1 cellular context compared by ENCODE assay signal in the genomic region with DNA sequence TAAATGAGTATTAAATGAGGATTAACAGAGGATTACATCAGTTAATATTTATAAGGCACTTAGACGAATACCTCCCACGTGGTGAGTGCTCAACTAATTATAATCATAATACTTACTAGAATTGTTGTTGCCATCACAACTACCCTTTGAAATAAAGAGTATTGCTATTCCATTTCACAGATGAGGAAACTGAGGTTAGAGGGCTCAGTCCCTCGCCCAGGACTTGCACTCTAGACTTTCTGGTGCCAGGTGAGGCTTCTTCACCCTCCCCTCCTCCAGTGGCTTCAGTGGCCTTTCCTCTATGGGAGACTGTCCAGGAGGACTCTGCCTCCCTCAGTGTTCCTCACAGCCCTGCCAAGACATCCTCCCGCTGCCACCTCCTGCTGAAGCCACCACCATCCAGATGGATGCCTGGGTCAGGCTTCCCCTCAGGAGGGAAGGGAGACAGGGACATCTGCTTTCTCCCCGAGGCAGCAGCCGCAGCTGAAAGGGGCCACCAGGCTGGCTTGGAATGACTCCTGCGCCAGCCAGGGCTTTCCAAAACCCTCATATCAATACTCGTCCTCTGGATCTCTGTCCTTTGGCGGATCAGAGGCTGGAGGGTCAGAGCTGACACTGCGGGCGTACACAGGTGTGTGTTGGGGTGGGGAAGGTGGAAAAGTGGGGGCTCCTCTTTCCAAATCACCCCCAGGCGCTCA.
A peak's percentile ranks its signal among the peaks of the same experiment; 100 is the strongest.
TF ChIP-seq lines count a peak whose summit lies in the region.

No MANE protein-coding gene starts in this region.

TF ChIP-seq in H1, 55 proteins besides CTCF, POLR2A, EP300 and RAD21:
- TF ChIP-seq NANOG (IDR thresholded peaks at IDR 0.05; ENCODE audit: insufficient read depth, low read depth, low read length, poor library complexity, severe bottlenecking) (no peak), CHD1 (IDR thresholded peaks at IDR 0.05; ENCODE audit: low read depth, low read length) (no peak), CEBPB (IDR thresholded peaks at IDR 0.05; ENCODE audit: low read depth, low read length) (no peak), RBBP5 (IDR thresholded peaks at IDR 0.05; ENCODE audit: borderline replicate concordance, low read depth, low read length) (0 out of 2 replicates have a peak, but pooled peaks have one; percentile 6), SRF (IDR thresholded peaks at IDR 0.05; ENCODE audit: low read depth, low read length) (no peak), JUN (IDR thresholded peaks at IDR 0.05; ENCODE audit: low read depth, low read length) (no peak), KDM4A (IDR thresholded peaks at IDR 0.05; ENCODE audit: low read depth, low read length, severe bottlenecking) (peak; percentile 5), KDM1A (IDR thresholded peaks at IDR 0.05; ENCODE audit: borderline replicate concordance, low read length) (peak; percentile 90)
